1 cellular context compared by ENCODE assay signal in the genomic region with DNA sequence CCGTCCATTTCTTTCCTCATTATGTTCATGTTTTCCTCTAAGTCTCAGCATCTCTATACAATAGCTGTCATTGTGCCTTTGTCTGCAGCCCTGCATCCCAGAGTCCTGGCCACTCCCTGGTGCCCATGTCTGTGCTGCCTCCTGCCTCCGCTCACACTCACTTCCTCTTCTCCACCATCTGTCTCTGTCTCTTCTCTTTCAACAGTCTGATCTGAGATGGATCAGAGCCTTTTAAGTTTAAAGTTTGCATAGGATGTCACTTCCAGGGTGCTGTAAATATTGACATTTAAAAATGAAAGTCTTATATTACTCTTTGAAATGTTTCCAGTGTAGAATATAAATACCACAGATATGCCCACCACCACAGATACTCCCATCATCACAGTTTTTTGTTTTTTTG.
TF ChIP-seq lines count a peak whose summit lies in the region.

No MANE protein-coding gene starts in this region.

TF ChIP-seq in IMR-90, 13 proteins besides CTCF, POLR2A, EP300 and RAD21 (continued from another document):
- TF ChIP-seq, protein P1, sequence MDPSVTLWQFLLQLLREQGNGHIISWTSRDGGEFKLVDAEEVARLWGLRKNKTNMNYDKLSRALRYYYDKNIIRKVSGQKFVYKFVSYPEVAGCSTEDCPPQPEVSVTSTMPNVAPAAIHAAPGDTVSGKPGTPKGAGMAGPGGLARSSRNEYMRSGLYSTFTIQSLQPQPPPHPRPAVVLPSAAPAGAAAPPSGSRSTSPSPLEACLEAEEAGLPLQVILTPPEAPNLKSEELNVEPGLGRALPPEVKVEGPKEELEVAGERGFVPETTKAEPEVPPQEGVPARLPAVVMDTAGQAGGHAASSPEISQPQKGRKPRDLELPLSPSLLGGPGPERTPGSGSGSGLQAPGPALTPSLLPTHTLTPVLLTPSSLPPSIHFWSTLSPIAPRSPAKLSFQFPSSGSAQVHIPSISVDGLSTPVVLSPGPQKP (IDR thresholded peaks at IDR 0.05; ENCODE audit: borderline replicate concordance, low read depth, low read length), result no peak
- no peak for TF ChIP-seq BHLHE40 (IDR thresholded peaks at IDR 0.05; ENCODE audit: low read depth, low read length)
- no peak for TF ChIP-seq USF2 (IDR thresholded peaks at IDR 0.05; ENCODE audit: low read depth, low read length)
- TF ChIP-seq FOS (IDR thresholded peaks at IDR 0.05; ENCODE audit: low read depth, low read length), result no peak
- no peak for TF ChIP-seq MAFK (IDR thresholded peaks at IDR 0.05; ENCODE audit: low read depth, low read length)
- TF ChIP-seq RCOR1 (IDR thresholded peaks at IDR 0.05; ENCODE audit: insufficient replicate concordance, low read length), result no peak
- no peak for TF ChIP-seq CEBPB (IDR thresholded peaks at IDR 0.05; ENCODE audit: low read depth, low read length)
